ENCODE assay signal across 1 cellular context in the genomic region with DNA sequence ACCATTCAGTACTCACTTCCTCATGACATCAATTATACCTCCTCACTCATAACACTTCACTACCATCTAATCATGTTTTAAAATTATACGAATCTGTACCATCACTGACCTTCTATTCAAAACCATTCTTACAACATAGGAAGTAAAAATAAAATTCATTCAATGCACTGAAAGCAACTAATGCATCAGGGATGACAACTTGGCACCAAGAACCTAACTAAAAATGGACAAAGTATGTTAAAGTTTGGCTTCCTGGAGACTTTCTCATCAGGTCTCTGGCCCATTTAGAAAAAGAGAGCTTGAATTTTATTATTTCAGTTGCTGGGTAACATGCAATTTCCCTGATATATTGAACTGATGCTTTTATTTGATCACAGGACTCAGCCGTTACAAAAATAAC.
TF ChIP-seq lines count a peak whose summit lies in the region.

No MANE protein-coding gene starts in this region.

TF ChIP-seq in SK-N-SH treated with all-trans-retinoic acid at 6 μM for 48 hours, 23 proteins besides CTCF, POLR2A, EP300 and RAD21 (continued from another document):
- TF ChIP-seq, protein P1, sequence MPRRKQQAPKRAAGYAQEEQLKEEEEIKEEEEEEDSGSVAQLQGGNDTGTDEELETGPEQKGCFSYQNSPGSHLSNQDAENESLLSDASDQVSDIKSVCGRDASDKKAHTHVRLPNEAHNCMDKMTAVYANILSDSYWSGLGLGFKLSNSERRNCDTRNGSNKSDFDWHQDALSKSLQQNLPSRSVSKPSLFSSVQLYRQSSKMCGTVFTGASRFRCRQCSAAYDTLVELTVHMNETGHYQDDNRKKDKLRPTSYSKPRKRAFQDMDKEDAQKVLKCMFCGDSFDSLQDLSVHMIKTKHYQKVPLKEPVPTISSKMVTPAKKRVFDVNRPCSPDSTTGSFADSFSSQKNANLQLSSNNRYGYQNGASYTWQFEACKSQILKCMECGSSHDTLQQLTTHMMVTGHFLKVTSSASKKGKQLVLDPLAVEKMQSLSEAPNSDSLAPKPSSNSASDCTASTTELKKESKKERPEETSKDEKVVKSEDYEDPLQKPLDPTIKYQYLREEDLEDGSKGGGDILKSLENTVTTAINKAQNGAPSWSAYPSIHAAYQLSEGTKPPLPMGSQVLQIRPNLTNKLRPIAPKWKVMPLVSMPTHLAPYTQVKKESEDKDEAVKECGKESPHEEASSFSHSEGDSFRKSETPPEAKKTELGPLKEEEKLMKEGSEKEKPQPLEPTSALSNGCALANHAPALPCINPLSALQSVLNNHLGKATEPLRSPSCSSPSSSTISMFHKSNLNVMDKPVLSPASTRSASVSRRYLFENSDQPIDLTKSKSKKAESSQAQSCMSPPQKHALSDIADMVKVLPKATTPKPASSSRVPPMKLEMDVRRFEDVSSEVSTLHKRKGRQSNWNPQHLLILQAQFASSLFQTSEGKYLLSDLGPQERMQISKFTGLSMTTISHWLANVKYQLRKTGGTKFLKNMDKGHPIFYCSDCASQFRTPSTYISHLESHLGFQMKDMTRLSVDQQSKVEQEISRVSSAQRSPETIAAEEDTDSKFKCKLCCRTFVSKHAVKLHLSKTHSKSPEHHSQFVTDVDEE (CRISPR knock-in tag; IDR thresholded peaks at IDR 0.05) = no peak
- no peak for TF ChIP-seq ISL1 (CRISPR knock-in tag; IDR thresholded peaks at IDR 0.05)
- TF ChIP-seq CSDC2 (CRISPR knock-in tag; IDR thresholded peaks at IDR 0.05) = no peak
- TF ChIP-seq ZFP3 (CRISPR knock-in tag; IDR thresholded peaks at IDR 0.05) = no peak
- TF ChIP-seq ZC3H10 (CRISPR knock-in tag; IDR thresholded peaks at IDR 0.05) = no peak
TF ChIP-seq in SK-N-SH treated with all-trans-retinoic acid at 6 μM for 48 hours: peak in this region for 0.
